Comparison of ENCODE assay signal across 28 cellular contexts in the genomic region with DNA sequence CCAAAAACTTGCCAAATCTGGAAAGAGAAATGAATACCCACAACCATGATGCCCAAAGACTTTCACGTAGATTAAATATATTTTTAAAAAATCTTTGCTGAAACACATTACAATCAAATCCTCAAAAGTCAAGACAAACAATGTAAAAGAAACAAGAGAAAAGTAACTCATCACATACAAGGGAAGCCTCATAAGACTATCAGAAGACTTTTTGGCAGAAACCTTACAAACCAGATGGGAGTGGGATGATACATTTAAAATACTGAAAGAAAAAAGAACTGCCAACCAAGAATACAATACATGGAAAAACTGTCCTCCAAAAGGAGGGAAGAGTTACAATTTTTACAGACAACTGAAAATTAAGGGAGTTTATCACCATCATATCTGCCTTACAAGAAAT.
"Had no signal": no experiment of that assay in that cellular context is flagged by ENCODE, and none has a peak within 500 bp of the region (broad histone marks: within the 10 kb centered on the region; RNA-seq: fewer than 3 reads in every experiment).

No MANE protein-coding gene starts in this region.

- H3K4me1 Mint-ChIP-seq: stimulated activated effector memory CD8-positive, alpha-beta T cell treated with anti-CD3 and anti-CD28 coated beads, Interleukin-12 subunit alpha, Interleukin-12 subunit beta, amount 100 ng/mL, for 72 hours; stimulated activated memory B cell treated with anti-CD40 and anti-IgM and Interleukin-4, amounts not matched to agents 10 μg/mL and 1 μg/mL and 100 μg/mL, for 72 hours; stimulated activated naive B cell treated with anti-CD40 and anti-IgM and Interleukin-4, amounts not matched to agents 10 μg/mL and 1 μg/mL and 100 μg/mL, for 72 hours; stimulated activated naive CD8-positive, alpha-beta T cell treated with anti-CD3 and anti-CD28 coated beads, Interleukin-15, amount 100 ng/mL, for 72 hours had no signal

- H3K27me3 Mint-ChIP-seq: stimulated activated memory B cell treated with anti-CD40 and anti-IgM and Interleukin-4, amounts not matched to agents 10 μg/mL and 1 μg/mL and 100 μg/mL, for 72 hours; stimulated activated naive B cell treated with anti-CD40 and anti-IgM and Interleukin-4, amounts not matched to agents 10 μg/mL and 1 μg/mL and 100 μg/mL, for 72 hours; stimulated activated naive CD8-positive, alpha-beta T cell treated with anti-CD3 and anti-CD28 coated beads, Interleukin-15, amount 100 ng/mL, for 72 hours; stimulated activated naive CD8-positive, alpha-beta T cell treated with anti-CD3 and anti-CD28 coated beads, Interleukin-15, Interleukin-2, amounts not matched to agents 100 ng/mL and 50 ng/mL, for 24 hours; type B pancreatic cell had no signal

- H3K27ac ChIP-seq: stomach, suprapubic skin, testis, thoracic aorta, thyroid gland, tibial artery, tibial nerve, transverse colon, upper lobe of left lung, upper lobe of right lung, uterus, vagina had no signal

- H3K4me1 ChIP-seq: stomach, suprapubic skin, testis, thyroid gland, tibial artery, tibial nerve, transverse colon, upper lobe of left lung, upper lobe of right lung, uterus, vagina had no signal

- H3K36me3 Mint-ChIP-seq: stimulated activated effector memory CD8-positive, alpha-beta T cell treated with anti-CD3 and anti-CD28 coated beads, Interleukin-12 subunit alpha, Interleukin-12 subunit beta, amount 100 ng/mL, for 72 hours; stimulated activated memory B cell treated with anti-CD40 and anti-IgM and Interleukin-4, amounts not matched to agents 10 μg/mL and 1 μg/mL and 100 μg/mL, for 72 hours; type B pancreatic cell had no signal

- DNase-seq: stimulated activated CD4-positive, alpha-beta T cell treated with anti-CD3 and anti-CD28 coated beads, Interleukin-2, amount 100 ng/mL, for 48 hours; stimulated activated CD4-positive, alpha-beta T cell treated with anti-CD3 and anti-CD28 coated beads, Interleukin-4, amount 100 ng/mL, for 1 hour; stimulated activated CD4-positive, alpha-beta T cell treated with anti-CD3 and anti-CD28 coated beads, Interleukin-4, amount 100 ng/mL, for 24 hours; stimulated activated CD4-positive, alpha-beta T cell treated with anti-CD3 and anti-CD28 coated beads, Interleukin-4, amount 100 ng/mL, for 4 hours; stimulated activated CD8-positive, alpha-beta memory T cell treated with anti-CD3 and anti-CD28 coated beads, Interleukin-4, amount 100 ng/mL, for 48 hours; stimulated activated naive B cell treated with anti-CD40 and anti-IgM and Interleukin-4, amounts not matched to agents 10 μg/mL and 1 μg/mL and 100 μg/mL, for 72 hours; stimulated activated naive CD4-positive, alpha-beta T cell; stimulated activated naive CD4-positive, alpha-beta T cell treated with Interleukin-2 at 50 U/mL for 16 hours; stimulated activated naive CD8-positive, alpha-beta T cell treated with anti-CD3 and anti-CD28 coated beads, Interleukin-15, amount 100 ng/mL, for 72 hours; stimulated activated naive CD8-positive, alpha-beta T cell treated with anti-CD3 and anti-CD28 coated beads, Interleukin-15, Interleukin-2, amounts not matched to agents 100 U/mL and 50 U/mL, for 24 hours; stomach; substantia nigra; testis; thyroid gland; tibial artery; transverse colon; trophoblast cell; upper lobe of left lung; upper lobe of right lung; uterus had no signal

- H3K27me3 ChIP-seq: stomach, suprapubic skin, testis, thyroid gland, tibial artery, tibial nerve, transverse colon, upper lobe of left lung, upper lobe of right lung, uterus, vagina had no signal

- H3K4me3 Mint-ChIP-seq: stimulated activated effector memory CD8-positive, alpha-beta T cell treated with anti-CD3 and anti-CD28 coated beads, Interleukin-12 subunit alpha, Interleukin-12 subunit beta, amount 100 ng/mL, for 72 hours; stimulated activated memory B cell treated with anti-CD40 and anti-IgM and Interleukin-4, amounts not matched to agents 10 μg/mL and 1 μg/mL and 100 μg/mL, for 72 hours; stimulated activated naive B cell treated with anti-CD40 and anti-IgM and Interleukin-4, amounts not matched to agents 10 μg/mL and 1 μg/mL and 100 μg/mL, for 72 hours; stimulated activated naive CD8-positive, alpha-beta T cell treated with anti-CD3 and anti-CD28 coated beads, Interleukin-15, amount 100 ng/mL, for 72 hours; stimulated activated naive CD8-positive, alpha-beta T cell treated with anti-CD3 and anti-CD28 coated beads, Interleukin-15, Interleukin-2, amounts not matched to agents 100 ng/mL and 50 ng/mL, for 24 hours; type B pancreatic cell had no signal

- H3K4me3 ChIP-seq: stomach, suprapubic skin, testis, thoracic aorta, thyroid gland, tibial artery, tibial nerve, transverse colon, upper lobe of left lung, upper lobe of right lung, uterus, vagina had no signal

- H3K27ac Mint-ChIP-seq: stimulated activated effector memory CD8-positive, alpha-beta T cell treated with anti-CD3 and anti-CD28 coated beads, Interleukin-12 subunit alpha, Interleukin-12 subunit beta, amount 100 ng/mL, for 72 hours; stimulated activated memory B cell treated with anti-CD40 and anti-IgM and Interleukin-4, amounts not matched to agents 10 μg/mL and 1 μg/mL and 100 μg/mL, for 72 hours; stimulated activated naive B cell treated with anti-CD40 and anti-IgM and Interleukin-4, amounts not matched to agents 10 μg/mL and 1 μg/mL and 100 μg/mL, for 72 hours; stimulated activated naive CD8-positive, alpha-beta T cell treated with anti-CD3 and anti-CD28 coated beads, Interleukin-15, amount 100 ng/mL, for 72 hours; stimulated activated naive CD8-positive, alpha-beta T cell treated with anti-CD3 and anti-CD28 coated beads, Interleukin-15, Interleukin-2, amounts not matched to agents 100 ng/mL and 50 ng/mL, for 24 hours; type B pancreatic cell had no signal

- ATAC-seq: stimulated activated effector memory CD8-positive, alpha-beta T cell treated with anti-CD3 and anti-CD28 coated beads, Interleukin-12 subunit alpha, Interleukin-12 subunit beta, amount 100 ng/mL, for 72 hours; stimulated activated memory B cell treated with anti-CD40 and anti-IgM and Interleukin-4, amounts not matched to agents 10 μg/mL and 1 μg/mL and 100 μg/mL, for 72 hours; stimulated activated naive B cell treated with anti-CD40 and anti-IgM and Interleukin-4, amounts not matched to agents 10 μg/mL and 1 μg/mL and 100 μg/mL, for 72 hours; stimulated activated naive CD8-positive, alpha-beta T cell treated with anti-CD3 and anti-CD28 coated beads, Interleukin-15, amount 100 ng/mL, for 72 hours; stimulated activated naive CD8-positive, alpha-beta T cell treated with anti-CD3 and anti-CD28 coated beads, Interleukin-15, Interleukin-2, amounts not matched to agents 100 U/mL and 50 U/mL, for 24 hours; upper lobe of right lung had no signal

- H3K9me3 ChIP-seq: testis, thyroid gland, vagina had no signal

- H3K36me3 ChIP-seq: stomach, suprapubic skin, thoracic aorta, thyroid gland, tibial artery, tibial nerve, transverse colon, upper lobe of left lung, upper lobe of right lung, uterus, vagina had no signal
